ENCODE assay signal across 7 cellular contexts in genomic region chr4:76738081-76738931, GRCh38.
DNase-seq lines count a peak whose midpoint lies in the region; ATAC-seq and TF ChIP-seq lines count a peak whose summit lies in the region.

No MANE protein-coding gene starts in this region.

- H3K4me3 ChIP-seq in RWPE2 (ENCODE audit: severe bottlenecking), result no peak overlapping the region
- no peak overlapping the region for H3K4me3 ChIP-seq in heart left ventricle

- H3K9me3 ChIP-seq in RWPE2 (ENCODE audit: severe bottlenecking), result no peaks in the 10 kb centered on the region
- no peaks in the 10 kb centered on the region for H3K9me3 ChIP-seq in heart left ventricle
- H3K9me3 ChIP-seq in T-helper 17 cell (ENCODE audit: control insufficient read depth, low read length, poor library complexity, severe bottlenecking), result no peaks in the 10 kb centered on the region

- TF ChIP-seq CTCF in RWPE2 (IDR thresholded peaks at IDR 0.05; ENCODE audit: poor library complexity, severe bottlenecking) (no peak), heart left ventricle (IDR thresholded peaks at IDR 0.05) (no peak)

- peak overlapping the region in 1 of 2 donors; percentile 67 for H3K27ac Mint-ChIP-seq in stimulated activated naive CD8-positive, alpha-beta T cell treated with anti-CD3 and anti-CD28 coated beads, Interleukin-15, amount 100 ng/mL, for 72 hours
- no peak overlapping the region for H3K27ac Mint-ChIP-seq in T-helper 17 cell

- H3K4me3 Mint-ChIP-seq in stimulated activated naive CD8-positive, alpha-beta T cell treated with anti-CD3 and anti-CD28 coated beads, Interleukin-15, amount 100 ng/mL, for 72 hours, result no peak overlapping the region
- H3K4me3 Mint-ChIP-seq in T-helper 17 cell, result no peak overlapping the region

- 34 to 46% (median 39%) methylated on average over 5 of the region's 5 CpGs for WGBS in heart left ventricle, 4 donors

- H3K4me1 Mint-ChIP-seq in stimulated activated naive CD8-positive, alpha-beta T cell treated with anti-CD3 and anti-CD28 coated beads, Interleukin-15, amount 100 ng/mL, for 72 hours, result peaks cover 13% of the 10 kb centered on the region
- H3K4me1 Mint-ChIP-seq in T-helper 17 cell, result peaks cover 7% of the 10 kb centered on the region

- H3K36me3 ChIP-seq in RWPE2 (ENCODE audit: low read depth) (peaks cover 38% of the 10 kb centered on the region), heart left ventricle (peaks cover 0 to 18% (median 5%) of the 10 kb centered on the region in 9 donors)

- H3K27me3 ChIP-seq in RWPE2 (ENCODE audit: insufficient read depth, poor library complexity, severe bottlenecking) (no peaks in the 10 kb centered on the region), heart left ventricle (no peaks in the 10 kb centered on the region)

- H3K9me3 Mint-ChIP-seq in stimulated activated naive CD8-positive, alpha-beta T cell treated with anti-CD3 and anti-CD28 coated beads, Interleukin-15, amount 100 ng/mL, for 72 hours, result no peaks in the 10 kb centered on the region

- intact Hi-C loops in heart left ventricle (cut with DNase I), result loop anchor here in 2 of 10 donors (5.0 kb wide), 2 partner anchors 51 to 216 kb away; no protein-coding TSS in a partner anchor

- ATAC-seq in GM21619 (IDR thresholded peaks at IDR 0.05; ENCODE audit: unreplicated experiment) (peak; percentile 48), RWPE2 (ENCODE audit: low read depth) (peak; percentile 27; the same call in 1 of the 3 replicates), heart left ventricle (peak; percentile 63 to 92 (median 90)), T-helper 17 cell (no peak)
- peak; percentile 90 for ATAC-seq in stimulated activated naive CD8-positive, alpha-beta T cell treated with anti-CD3 and anti-CD28 coated beads, Interleukin-15, amount 100 ng/mL, for 72 hours

- peaks cover 7% of the 10 kb centered on the region for H3K27me3 Mint-ChIP-seq in stimulated activated naive CD8-positive, alpha-beta T cell treated with anti-CD3 and anti-CD28 coated beads, Interleukin-15, amount 100 ng/mL, for 72 hours
- H3K27me3 Mint-ChIP-seq in T-helper 17 cell, result peaks cover 48% of the 10 kb centered on the region

- H3K4me1 ChIP-seq in RWPE2 (ENCODE audit: insufficient read depth, poor library complexity, severe bottlenecking) (no peaks in the 10 kb centered on the region), heart left ventricle (peaks cover 0 to 22% (median 10%) of the 10 kb centered on the region in 12 donors)

- no peak overlapping the region for H3K27ac ChIP-seq in RWPE2 (ENCODE audit: poor library complexity, severe bottlenecking)
- H3K27ac ChIP-seq in heart left ventricle, result peak overlapping the region in 9 of 12 donors; percentile 20 to 85 (median 64)

- TF ChIP-seq POLR2A in heart left ventricle (IDR thresholded peaks at IDR 0.05), result no peak

- peaks cover 5% of the 10 kb centered on the region for H3K36me3 Mint-ChIP-seq in T-helper 17 cell (ENCODE audit: low read depth)

- DNase-seq in RWPE2 (ENCODE audit: low spot score), result no peak
- DNase-seq in heart left ventricle, result peak in 3 of 5 donors; percentile 29 to 66 (median 59)
- peak; percentile 30 to 52 for DNase-seq in stimulated activated naive CD8-positive, alpha-beta T cell treated with anti-CD3 and anti-CD28 coated beads, Interleukin-15, amount 100 ng/mL, for 72 hours
- DNase-seq in activated gamma-delta T cell (lab: John Stamatoyannopoulos, UW), result no peak
- no peak for DNase-seq in T-helper 17 cell
- DNase-seq in NCI-H1105 (lab: John Stamatoyannopoulos, UW), result no peak

Comparison
In these comparisons a context has a peak if more than half of its experiments do, and no peak if none do; other contexts are left out.
1. DNase-seq: peak in heart left ventricle (3 of 5) and stimulated activated naive CD8-positive, alpha-beta T cell treated with anti-CD3 and anti-CD28 coated beads, Interleukin-15, amount 100 ng/mL, for 72 hours (2 of 2); none in RWPE2 (single experiment), activated gamma-delta T cell (single experiment), T-helper 17 cell (0 of 3) and NCI-H1105 (single experiment).